Comparison of ENCODE assay signal across 8 cellular contexts in the genomic region with DNA sequence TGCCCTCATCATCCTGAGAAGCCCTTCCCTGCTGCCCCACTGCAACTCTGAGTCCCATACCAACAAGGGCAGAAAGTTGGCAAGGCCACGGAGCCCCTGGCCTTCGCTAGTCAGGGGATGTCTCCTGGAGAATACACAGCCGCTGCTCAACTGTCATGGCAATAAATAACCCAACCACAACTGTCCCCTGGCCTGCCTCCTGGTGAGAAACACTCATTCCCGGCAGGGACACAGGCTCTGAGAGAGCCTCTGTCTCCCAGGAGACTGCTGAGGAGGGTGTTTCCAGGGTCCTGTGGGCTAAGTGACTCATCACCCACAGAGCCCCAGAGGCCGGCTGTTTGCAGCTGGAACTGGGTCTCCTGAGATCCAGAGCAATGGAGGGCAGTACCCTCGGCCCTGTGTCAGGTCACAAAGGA.
DNase-seq lines count a peak whose midpoint lies in the region; ATAC-seq lines count a peak whose summit lies in the region.

No MANE protein-coding gene starts in this region.

- ATAC-seq in GM21526 (IDR thresholded peaks at IDR 0.05; ENCODE audit: low FRiP score, unreplicated experiment) (peak; percentile 57), HG03025 (IDR thresholded peaks at IDR 0.05; ENCODE audit: low FRiP score, unreplicated experiment) (no peak)

- in situ Hi-C loops in Caki2 (cut with HindIII; ENCODE audit: low pct_unique_long_range_greater_than_20kb, low sequenced_read_pairs), result no loop called here

- DNase-seq in Caki2 (ENCODE audit: low read depth) (peak; percentile 86), HK-2 (ENCODE audit: unreplicated experiment) (peak; percentile 78), fibroblast of peridontal ligament (ENCODE audit: extremely low read depth) (peak; percentile 21), NCI-H2029 (lab: John Stamatoyannopoulos, UW) (no peak), NCI-H1105 (lab: John Stamatoyannopoulos, UW) (no peak)
- no peak for DNase-seq in central memory CD4-positive, alpha-beta T cell

Comparison
In these comparisons a context has a peak if more than half of its experiments do, and no peak if none do; other contexts are left out.
1. DNase-seq: peak in Caki2 (single experiment), HK-2 (single experiment) and fibroblast of peridontal ligament (single experiment); none in central memory CD4-positive, alpha-beta T cell (single experiment), NCI-H2029 (single experiment) and NCI-H1105 (single experiment).